In the genomic region with DNA sequence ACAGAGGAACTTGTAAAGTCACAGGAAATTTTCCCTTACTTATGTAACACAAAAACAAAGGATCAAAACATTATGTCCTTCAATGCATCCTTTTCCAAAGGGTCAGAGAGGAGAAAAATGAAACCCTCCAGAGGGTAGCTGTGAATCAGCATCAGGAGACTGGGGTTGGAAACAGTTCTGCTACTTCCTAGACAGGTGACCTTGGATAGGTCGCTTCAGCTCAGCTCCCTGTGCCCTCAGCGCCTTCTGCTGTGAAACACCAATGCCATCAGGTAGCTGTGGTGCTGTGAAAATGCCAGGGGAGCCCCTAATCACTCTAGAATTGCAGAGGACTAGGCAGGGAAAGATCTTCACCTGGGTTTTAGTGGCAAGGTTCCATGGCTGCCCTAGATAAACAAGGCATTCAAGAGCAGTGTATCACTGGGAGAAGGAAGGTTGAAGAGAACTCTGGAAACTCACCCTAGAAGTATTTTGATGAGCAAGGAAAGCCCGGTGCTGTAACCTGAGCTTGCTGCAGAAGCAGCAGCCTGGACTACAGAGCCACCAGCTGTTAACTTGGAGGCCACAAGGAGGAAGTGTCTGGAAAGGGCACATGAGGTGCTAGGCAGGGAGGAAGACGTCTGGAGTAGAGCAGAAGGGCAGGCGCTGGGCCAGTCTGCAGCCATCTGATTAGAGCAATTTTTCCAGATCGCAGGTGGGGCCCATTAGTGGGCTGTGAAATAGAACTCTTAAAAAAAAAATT, we compare ENCODE assay signal across 8 cellular contexts.
DNase-seq lines count a peak whose midpoint lies in the region; ATAC-seq and TF ChIP-seq lines count a peak whose summit lies in the region.
"Had no signal": no experiment of that assay in that cellular context is flagged by ENCODE, and none has a peak within 500 bp of the region (broad histone marks: within the 10 kb centered on the region; RNA-seq: fewer than 3 reads in every experiment).

No MANE protein-coding gene starts in this region.

- peaks cover 47% of the 10 kb centered on the region for H3K36me3 ChIP-seq in neutrophil

- no peaks in the 10 kb centered on the region for H3K9me3 ChIP-seq in neutrophil

- DNase-seq in HFFc6 (peak; percentile 97), RKO (ENCODE audit: low spot score) (peak; percentile 53), epithelial cell of prostate (ENCODE audit: low read depth, low spot score) (peak; percentile 70), HuH-7.5 (ENCODE audit: low spot score) (no peak)

- peak overlapping the region; percentile 51; the same call in 1 of the 2 replicates for H3K4me3 Mint-ChIP-seq in HFFc6

- peak overlapping the region; percentile 86 for H3K27ac Mint-ChIP-seq in HFFc6

- H3K27me3 Mint-ChIP-seq in HFFc6 (ENCODE audit: insufficient read depth): peaks cover 5% of the 10 kb centered on the region

- TF ChIP-seq CTCF in HFFc6 (IDR thresholded peaks at IDR 0.05) (peak; percentile 62), neutrophil (IDR thresholded peaks at IDR 0.05) (no peak)

- H3K9me3 Mint-ChIP-seq in HFFc6: no peaks in the 10 kb centered on the region

- no peaks in the 10 kb centered on the region for H3K4me1 ChIP-seq in neutrophil (ENCODE audit: control insufficient read depth in 1 of 2, insufficient read depth in 1 of 2, low read depth in 1 of 2, low read length in 1 of 2)

- no peaks in the 10 kb centered on the region for H3K27me3 ChIP-seq in neutrophil

- H3K4me3 ChIP-seq in neutrophil (ENCODE audit: low read depth in 1 of 2, low read length in 1 of 2): no peak overlapping the region

- ATAC-seq in GM18858 (IDR thresholded peaks at IDR 0.05; ENCODE audit: unreplicated experiment): no peak
- ATAC-seq in HG03354 (IDR thresholded peaks at IDR 0.05; ENCODE audit: poor library complexity, severe bottlenecking, unreplicated experiment): no peak
- ATAC-seq: right cardiac atrium had no signal

- peaks cover 30% of the 10 kb centered on the region for H3K36me3 Mint-ChIP-seq in HFFc6 (ENCODE audit: low read depth)

- H3K4me1 Mint-ChIP-seq in HFFc6 (ENCODE audit: low read depth): peaks cover 31% of the 10 kb centered on the region

- peak overlapping the region; percentile 54 for H3K27ac ChIP-seq in epithelial cell of prostate
- H3K27ac ChIP-seq in neutrophil: peak overlapping the region; percentile 23
